15 cellular contexts compared by ENCODE assay signal in genomic region chr12:51869490-51869865, GRCh38. TPM values are rescaled to one million over a fixed set of nuclear protein-coding genes. Genes with fewer than 3 reads are reported as not detected.
DNase-seq lines count a peak whose midpoint lies in the region; ATAC-seq, FAIRE-seq and TF ChIP-seq lines count a peak whose summit lies in the region.
"Had no signal": no experiment of that assay in that cellular context is flagged by ENCODE, and none has a peak within 500 bp of the region (broad histone marks: within the 10 kb centered on the region; RNA-seq: fewer than 3 reads in every experiment).

No MANE protein-coding gene starts in this region.

- H3K36me3 Mint-ChIP-seq in activated naive CD8-positive, alpha-beta T cell, result no peaks in the 10 kb centered on the region
- H3K36me3 Mint-ChIP-seq in activated naive CD8-positive, alpha-beta T cell treated with anti-CD3 and anti-CD28 coated beads for 36 hours, result no peaks in the 10 kb centered on the region
- no peaks in the 10 kb centered on the region for H3K36me3 Mint-ChIP-seq in naive thymus-derived CD8-positive, alpha-beta T cell

- H3K9me3 ChIP-seq in endothelial cell of umbilical vein (replicated peaks; ENCODE audit: control insufficient read depth, insufficient read depth, low read length) (no peaks in the 10 kb centered on the region), upper lobe of left lung (no peaks in the 10 kb centered on the region), SJCRH30 (replicated peaks) (0 out of 2 replicates have a peak, but pooled peaks cover 3% of the 10 kb centered on the region)

- no peak for TF ChIP-seq EP300 in upper lobe of left lung (IDR thresholded peaks at IDR 0.05)

- intact Hi-C loops in endothelial cell of umbilical vein (cut with micrococcal nuclease), result no loop called here

- H4K20me1 ChIP-seq in endothelial cell of umbilical vein (replicated peaks; ENCODE audit: control insufficient read depth, extremely low read depth, insufficient read depth, low read length), result no peaks in the 10 kb centered on the region

- H3K9ac ChIP-seq in endothelial cell of umbilical vein (replicated peaks; ENCODE audit: extremely low read depth, insufficient read depth, low read length), result peak overlapping the region; percentile 63

- H3K9me1 ChIP-seq in endothelial cell of umbilical vein (replicated peaks; ENCODE audit: control insufficient read depth, extremely low read depth, insufficient read depth, low read length), result no peaks in the 10 kb centered on the region

- TF ChIP-seq POLR2A in endothelial cell of umbilical vein (IDR thresholded peaks at IDR 0.05; ENCODE audit: low read depth, low read length) (no peak), upper lobe of left lung (IDR thresholded peaks at IDR 0.05) (no peak)

- no peaks in the 10 kb centered on the region for H3K36me3 ChIP-seq in endothelial cell of umbilical vein (ENCODE audit: control insufficient read depth in 2 of 2, extremely low read depth in 1 of 2, insufficient read depth in 2 of 2, low read length in 2 of 2)
- H3K36me3 ChIP-seq in upper lobe of left lung, result no peaks in the 10 kb centered on the region
- no peaks in the 10 kb centered on the region for H3K36me3 ChIP-seq in SJCRH30

- no peak for TF ChIP-seq CTCF in endothelial cell of umbilical vein (IDR thresholded peaks at IDR 0.05; ENCODE audit: extremely low read depth in 1 of 2, insufficient read depth in 1 of 2, low read depth in 1 of 2, low read length in 2 of 2)
- TF ChIP-seq CTCF in upper lobe of left lung (IDR thresholded peaks at IDR 0.05), result no peak

- H3K4me3 Mint-ChIP-seq in activated naive CD8-positive, alpha-beta T cell, result peak overlapping the region; percentile 40
- no peak overlapping the region for H3K4me3 Mint-ChIP-seq in activated naive CD8-positive, alpha-beta T cell treated with anti-CD3 and anti-CD28 coated beads for 36 hours
- H3K4me3 Mint-ChIP-seq in naive thymus-derived CD8-positive, alpha-beta T cell, result peak overlapping the region in 8 of 10 donors; percentile 15 to 63 (median 32)

- H3K27ac ChIP-seq in endothelial cell of umbilical vein (ENCODE audit: insufficient read depth, low read depth, low read length) (no peak overlapping the region), upper lobe of left lung (peak overlapping the region in 1 of 4 donors; percentile 4), SJCRH30 (no peak overlapping the region)

- H3K4me2 ChIP-seq in endothelial cell of umbilical vein (ENCODE audit: insufficient read depth, low read length), result peak overlapping the region; percentile 61

- WGBS in upper lobe of left lung, 2 donors, result 24 to 48% methylated on average over 13 to 20 of the region's 20 CpGs

- CTCF ChIA-PET in endothelial cell of umbilical vein (lab: Charles Lee), result interaction anchor here (0.7 to 3.4 kb wide), 4 partner anchors 10 to 55 kb away, joined by 3 to 13 read pairs (median 4); a partner anchor contains a TSS

- H3K27me3 Mint-ChIP-seq in activated naive CD8-positive, alpha-beta T cell, result peaks cover 24% of the 10 kb centered on the region
- H3K27me3 Mint-ChIP-seq in activated naive CD8-positive, alpha-beta T cell treated with anti-CD3 and anti-CD28 coated beads for 36 hours, result peaks cover 62% of the 10 kb centered on the region
- peaks cover 21 to 73% (median 37%) of the 10 kb centered on the region in 5 donors for H3K27me3 Mint-ChIP-seq in naive thymus-derived CD8-positive, alpha-beta T cell

- FAIRE-seq in endothelial cell of umbilical vein (lab: Jason Lieb, UNC), result no peak
- FAIRE-seq: colon had no signal

- ATAC-seq in naive thymus-derived CD8-positive, alpha-beta T cell, result no peak
- peak in 1 of 2 donors; percentile 3 for ATAC-seq in upper lobe of left lung (ENCODE audit: low FRiP score in 2 of 2)

- POLR2A ChIA-PET in endothelial cell of umbilical vein (lab: Charles Lee), result no interaction called here
- POLR2A ChIA-PET in naive thymus-derived CD8-positive, alpha-beta T cell (lab: Charles Lee), result no interaction called here

- DNase-seq in activated naive CD8-positive, alpha-beta T cell treated with anti-CD3 and anti-CD28 coated beads for 36 hours, result no peak
- DNase-seq in endothelial cell of umbilical vein (ENCODE audit: low read depth, low spot score) (no peak), upper lobe of left lung (no peak), SJCRH30 (no peak), nucleus accumbens (lab: John Stamatoyannopoulos, UW) (no peak)
- no peak for DNase-seq in naive thymus-derived CD8-positive, alpha-beta T cell
- no peak for DNase-seq in activated CD8-positive, alpha-beta memory T cell treated with anti-CD3 and anti-CD28 coated beads, Interleukin-2, amount 50 U/mL, for 4 hours
- DNase-seq: ACHN; activated T-cell treated with anti-CD3 and anti-CD28 coated beads, Interleukin-2, amount 50 U/mL, for 4 hours; KG1; NCI-H774; stimulated activated CD4-positive, alpha-beta T cell treated with anti-CD3 and anti-CD28 coated beads, Interleukin-2, amount 100 ng/mL, for 24 hours had no signal

- peak overlapping the region; percentile 13 to 23 (median 22) for H3K4me3 ChIP-seq in endothelial cell of umbilical vein (replicated peaks in 1 of 3; ENCODE audit: insufficient read depth in 1 of 3, low read depth in 1 of 3, low read length in 3 of 3)
- H3K4me3 ChIP-seq in upper lobe of left lung, result peak overlapping the region in 3 of 4 donors; percentile 31 to 44 (median 35)
- no peak overlapping the region for H3K4me3 ChIP-seq in SJCRH30

- no TSS peak for BruUV-seq in endothelial cell of umbilical vein (replicated peaks; lab: Mats Ljungman, UMichigan)

- no peaks in the 10 kb centered on the region for H3K9me3 Mint-ChIP-seq in activated naive CD8-positive, alpha-beta T cell (ENCODE audit: low read depth)
- no peaks in the 10 kb centered on the region for H3K9me3 Mint-ChIP-seq in activated naive CD8-positive, alpha-beta T cell treated with anti-CD3 and anti-CD28 coated beads for 36 hours
- H3K9me3 Mint-ChIP-seq in naive thymus-derived CD8-positive, alpha-beta T cell, result no peaks in the 10 kb centered on the region
- H3K9me3 Mint-ChIP-seq: activated T-cell treated with anti-CD3 and anti-CD28 coated beads, Interleukin-2, amount 50 U/mL, for 4 hours had no signal

- H3K27me3 ChIP-seq in endothelial cell of umbilical vein (ENCODE audit: control insufficient read depth in 2 of 2, insufficient read depth in 2 of 2, low read length in 2 of 2), result no peaks in the 10 kb centered on the region
- H3K27me3 ChIP-seq in upper lobe of left lung, result peaks cover 0 to 17% (median 7%) of the 10 kb centered on the region in 4 donors
- peaks cover 50% of the 10 kb centered on the region for H3K27me3 ChIP-seq in SJCRH30

- no peaks in the 10 kb centered on the region for H3K79me2 ChIP-seq in endothelial cell of umbilical vein (ENCODE audit: control insufficient read depth, insufficient read depth, low read length)

- H3K27ac Mint-ChIP-seq in activated naive CD8-positive, alpha-beta T cell, result no peak overlapping the region
- H3K27ac Mint-ChIP-seq in activated naive CD8-positive, alpha-beta T cell treated with anti-CD3 and anti-CD28 coated beads for 36 hours, result no peak overlapping the region
- H3K27ac Mint-ChIP-seq in naive thymus-derived CD8-positive, alpha-beta T cell, result no peak overlapping the region

- peak overlapping the region; percentile 78 for H2AFZ ChIP-seq in endothelial cell of umbilical vein (ENCODE audit: low read depth, low read length)

- H3K4me1 ChIP-seq in endothelial cell of umbilical vein (ENCODE audit: control insufficient read depth, extremely low read depth, insufficient read depth, low read length) (peaks cover 6% of the 10 kb centered on the region), upper lobe of left lung (peaks cover 15 to 30% (median 23%) of the 10 kb centered on the region in 4 donors), SJCRH30 (no peaks in the 10 kb centered on the region)

- H3K4me1 Mint-ChIP-seq in activated naive CD8-positive, alpha-beta T cell (ENCODE audit: low read depth), result peaks cover 20% of the 10 kb centered on the region
- peaks cover 11% of the 10 kb centered on the region for H3K4me1 Mint-ChIP-seq in activated naive CD8-positive, alpha-beta T cell treated with anti-CD3 and anti-CD28 coated beads for 36 hours
- H3K4me1 Mint-ChIP-seq in naive thymus-derived CD8-positive, alpha-beta T cell, result peaks cover 15 to 23% (median 21%) of the 10 kb centered on the region in 4 donors

- dilution Hi-C loops in endothelial cell of umbilical vein (cut with MboI; ENCODE audit: extremely low pct_ligation_motif_present, low sequenced_read_pairs), result no loop called here

RNA-seq across cellular contexts. Expression of gene ANKRD33, which starts 18.4 kb away (rescaled TPM):
- total RNA-seq in activated naive CD8-positive, alpha-beta T cell treated with anti-CD3 and anti-CD28 coated beads for 36 hours, result not detected
- total RNA-seq in endothelial cell of umbilical vein (0.95 and 1.2 TPM in 2 replicates), upper lobe of left lung (not detected)
- 0.80 and 0.92 TPM in 2 replicates for polyA plus RNA-seq in endothelial cell of umbilical vein
- 0.25 and 0.34 TPM in 2 replicates for polyA plus RNA-seq in endothelial cell of umbilical vein (2011; cell fraction: cytosol; rRNA removed)
- 2.9 and 3.2 TPM in 2 replicates for polyA plus RNA-seq in endothelial cell of umbilical vein (2011; cell fraction: nucleus; rRNA removed)
- 0.60 and 0.86 TPM in 2 replicates for polyA plus RNA-seq in endothelial cell of umbilical vein (2012)
- polyA minus RNA-seq in endothelial cell of umbilical vein, result 0.36 and 0.61 TPM in 2 replicates
- not detected for polyA minus RNA-seq in endothelial cell of umbilical vein (2011; cell fraction: cytosol; rRNA and poly(A)+ RNA removed)
- 0.58 and 0.87 TPM in 2 replicates for polyA minus RNA-seq in endothelial cell of umbilical vein (2011; cell fraction: nucleus; rRNA and poly(A)+ RNA removed)
- not detected for total RNA-seq in naive thymus-derived CD8-positive, alpha-beta T cell
- not detected for polyA plus RNA-seq in naive thymus-derived CD8-positive, alpha-beta T cell
- not detected in 2 replicates for total RNA-seq in SJCRH30 (2014; rRNA removed; shearing (Covaris generic))
- total RNA-seq: activated T-cell treated with anti-CD3 and anti-CD28 coated beads, Interleukin-2, amount 50 U/mL, for 4 hours; liver had no signal
- polyA plus RNA-seq: liver had no signal

RNA-seq across cellular contexts. Expression of gene FIGNL2, which starts 21.0 kb away (rescaled TPM):
- total RNA-seq in activated naive CD8-positive, alpha-beta T cell treated with anti-CD3 and anti-CD28 coated beads for 36 hours, result under 1 TPM; 0.29 to 0.40 TPM
- total RNA-seq in endothelial cell of umbilical vein (2.4 and 2.5 TPM in 2 replicates), upper lobe of left lung (1 to 10 TPM in 2 of 6 donors, under 1 TPM in 3, not detected in 1; 0.22 to 1.5 (median 0.39) TPM)
- 1.4 and 1.5 TPM in 2 replicates for polyA plus RNA-seq in endothelial cell of umbilical vein
- 0.50 and 0.54 TPM in 2 replicates for polyA plus RNA-seq in endothelial cell of umbilical vein (2011; cell fraction: cytosol; rRNA removed)
- 3.3 TPM in 2 replicates for polyA plus RNA-seq in endothelial cell of umbilical vein (2011; cell fraction: nucleus; rRNA removed)
- polyA plus RNA-seq in endothelial cell of umbilical vein (2012), result 0.48 and 0.49 TPM in 2 replicates
- polyA minus RNA-seq in endothelial cell of umbilical vein, result 4.6 and 5.1 TPM in 2 replicates
- polyA minus RNA-seq in endothelial cell of umbilical vein (2011; cell fraction: cytosol; rRNA and poly(A)+ RNA removed), result not detected
- 2.5 and 3.5 TPM in 2 replicates for polyA minus RNA-seq in endothelial cell of umbilical vein (2011; cell fraction: nucleus; rRNA and poly(A)+ RNA removed)
- total RNA-seq in naive thymus-derived CD8-positive, alpha-beta T cell, result 1 to 10 TPM; 2.8 to 3.2 TPM
- under 1 TPM in 2 of 3 donors, not detected in 1; 0.08 to 0.21 TPM for polyA plus RNA-seq in naive thymus-derived CD8-positive, alpha-beta T cell
- 0.02 TPM in 1 of 2 replicates, not detected in the other for total RNA-seq in SJCRH30 (2014; rRNA removed; shearing (Covaris generic))

RNA-seq across cellular contexts. Expression of gene ACVRL1, which starts 37.8 kb away (rescaled TPM):
- total RNA-seq in activated naive CD8-positive, alpha-beta T cell treated with anti-CD3 and anti-CD28 coated beads for 36 hours, result not detected
- 404 and 427 TPM in 2 replicates for total RNA-seq in endothelial cell of umbilical vein
- 355 and 403 TPM in 2 replicates for polyA plus RNA-seq in endothelial cell of umbilical vein
- 270 and 301 TPM in 2 replicates for polyA plus RNA-seq in endothelial cell of umbilical vein (2011; cell fraction: cytosol; rRNA removed)
- 559 and 644 TPM in 2 replicates for polyA plus RNA-seq in endothelial cell of umbilical vein (2011; cell fraction: nucleus; rRNA removed)
- polyA plus RNA-seq in endothelial cell of umbilical vein (2012), result 203 and 337 TPM in 2 replicates
- 398 and 445 TPM in 2 replicates for polyA minus RNA-seq in endothelial cell of umbilical vein
- polyA minus RNA-seq in endothelial cell of umbilical vein (2011; cell fraction: cytosol; rRNA and poly(A)+ RNA removed), result not detected
- 169 and 190 TPM in 2 replicates for polyA minus RNA-seq in endothelial cell of umbilical vein (2011; cell fraction: nucleus; rRNA and poly(A)+ RNA removed)
- total RNA-seq in naive thymus-derived CD8-positive, alpha-beta T cell, result not detected
- not detected for polyA plus RNA-seq in naive thymus-derived CD8-positive, alpha-beta T cell
- 100 to 1,000 TPM in 4 of 6 donors, 10 to 100 TPM in 2; 62.9 to 265 (median 180) TPM for total RNA-seq in upper lobe of left lung
- total RNA-seq in SJCRH30 (2014; rRNA removed; shearing (Covaris generic)), result 0.33 and 0.36 TPM in 2 replicates

Comparison
In these comparisons a context has a peak if more than half of its experiments do, and no peak if none do; other contexts are left out.
1. RNA of gene ACVRL1, which starts 37.8 kb away (total RNA-seq): 404 to 427 TPM in endothelial cell of umbilical vein and 62.9 to 265 TPM in upper lobe of left lung; 0.33 to 0.36 TPM in SJCRH30, not detected in naive thymus-derived CD8-positive, alpha-beta T cell and not detected in activated naive CD8-positive, alpha-beta T cell treated with anti-CD3 and anti-CD28 coated beads for 36 hours; every median in the first group is over 10 times any median in the second.